Comparison of ENCODE assay signal across 10 cellular contexts in the genomic region with DNA sequence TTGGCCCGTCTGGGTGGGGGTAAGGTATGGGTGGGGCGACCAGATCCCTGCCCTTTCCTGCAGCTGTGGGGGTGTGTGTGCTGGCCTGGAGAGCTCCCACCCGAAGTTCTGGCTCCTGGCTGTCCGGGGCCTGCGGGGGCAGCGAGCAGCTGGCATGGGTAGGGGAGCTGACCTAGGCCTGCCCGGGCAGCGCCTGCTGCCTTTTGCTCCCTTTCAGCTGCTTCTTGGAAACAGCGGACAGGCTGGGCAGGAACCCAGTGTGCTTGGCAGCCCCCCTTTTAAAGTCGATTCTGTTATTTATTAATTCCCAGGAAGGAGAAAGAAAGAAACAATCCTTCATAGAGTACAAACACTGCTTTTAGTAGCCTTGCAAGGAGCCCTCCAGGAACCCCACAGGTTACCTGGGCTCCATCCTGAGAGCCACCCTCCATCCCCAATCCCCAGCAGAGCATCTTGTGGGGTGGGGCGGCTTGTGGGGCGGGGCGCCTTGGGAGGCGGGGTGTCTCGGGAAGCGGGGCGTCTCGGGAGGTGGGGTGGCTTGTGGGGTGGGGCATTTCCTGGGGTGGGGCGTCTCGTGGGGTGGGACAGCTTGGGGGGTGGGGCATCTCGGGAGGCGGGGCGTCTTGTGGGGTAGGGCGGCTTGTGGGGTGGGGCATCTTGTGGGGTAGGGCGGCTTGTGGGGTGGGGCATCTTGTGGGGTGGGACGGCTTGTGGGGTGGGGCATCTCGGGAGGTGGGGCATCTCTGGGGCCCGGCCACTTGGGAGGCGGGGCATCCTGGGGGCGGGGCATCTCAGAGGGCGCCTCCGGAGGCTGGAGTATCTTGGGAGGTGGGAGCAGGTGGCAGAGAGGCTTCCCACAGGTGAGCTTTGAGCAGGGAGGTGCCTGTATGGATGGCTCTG. TPM values are rescaled to one million over a fixed set of nuclear protein-coding genes. Genes with fewer than 3 reads are reported as not detected.
DNase-seq lines count a peak whose midpoint lies in the region; ATAC-seq, FAIRE-seq and TF ChIP-seq lines count a peak whose summit lies in the region.
"Had no signal": no experiment of that assay in that cellular context is flagged by ENCODE, and none has a peak within 500 bp of the region (broad histone marks: within the 10 kb centered on the region; RNA-seq: fewer than 3 reads in every experiment).

No MANE protein-coding gene starts in this region.

- no peak for DNase-seq in GM12891 (ENCODE audit: insufficient read length, low spot score)
- DNase-seq in RWPE1 (ENCODE audit: low spot score) = peak; percentile 55
- peak; percentile 36 for DNase-seq in fibroblast of mammary gland (ENCODE audit: low read depth)
- no peak for DNase-seq in ecto neural progenitor cell (ENCODE audit: low spot score)
- no peak for DNase-seq in activated CD4-positive, CD25-positive, alpha-beta regulatory T cell (lab: John Stamatoyannopoulos, UW)
- no peak for DNase-seq in SW 1271 (lab: John Stamatoyannopoulos, UW)
- DNase-seq: stimulated activated CD4-positive, alpha-beta T cell treated with anti-CD3 and anti-CD28 coated beads, Interleukin-4, amount 100 ng/mL, for 24 hours had no signal

- CTCF ChIA-PET in RWPE1 (lab: Yijun Ruan, JAX) = interaction anchor here (0.6 to 1.3 kb wide), 2 partner anchors 36 to 206 kb away, joined by 3 to 5 read pairs; no protein-coding TSS in a partner anchor

- H3K4me1 ChIP-seq in skeletal muscle satellite cell (ENCODE audit: control insufficient read depth, insufficient read depth, low read length) = peaks cover 85% of the 10 kb centered on the region

- peak overlapping the region; percentile 99 for H3K27ac ChIP-seq in RWPE1

- no peaks in the 10 kb centered on the region for H3K9me3 ChIP-seq in skeletal muscle satellite cell (replicated peaks; ENCODE audit: low read length)

- no peak for TF ChIP-seq POLR2A in GM12891 (IDR thresholded peaks at IDR 0.05; ENCODE audit: low read depth, low read length)

- H3K36me3 ChIP-seq in skeletal muscle satellite cell (ENCODE audit: insufficient read depth, low read length) = peaks cover 16% of the 10 kb centered on the region

- no peaks in the 10 kb centered on the region for H3K27me3 ChIP-seq in skeletal muscle satellite cell (ENCODE audit: control insufficient read depth, insufficient read depth, low read length)

- peak; percentile 61 for FAIRE-seq in GM12891 (lab: Jason Lieb, UNC)
- FAIRE-seq: RCC 7860 had no signal

- TF ChIP-seq CTCF in RWPE1 (conservative IDR thresholded peaks at IDR 0.05; ENCODE audit: low read depth) = no peak
- TF ChIP-seq CTCF in fibroblast of mammary gland (conservative IDR thresholded peaks at IDR 0.05; ENCODE audit: control insufficient read depth, insufficient read depth, low read depth, low read length) = no peak

- H3K4me3 ChIP-seq in fibroblast of mammary gland (ENCODE audit: control insufficient read depth, low read depth, low read length) = no peak overlapping the region
- peak overlapping the region; percentile 56 for H3K4me3 ChIP-seq in skeletal muscle satellite cell (ENCODE audit: low read length)

- POLR2A ChIA-PET in RWPE1 (lab: Yijun Ruan, JAX; ENCODE audit: low non-redundant PET) = interaction anchor here (0.7 kb wide), 1 partner anchor 16 kb away, joined by 6 read pairs; a partner anchor contains a TSS

- no peak for ATAC-seq in GM21515 (IDR thresholded peaks at IDR 0.05; ENCODE audit: unreplicated experiment)

- H3K9ac ChIP-seq in skeletal muscle satellite cell (ENCODE audit: low read depth, low read length) = peak overlapping the region; percentile 72

- H3K4me2 ChIP-seq in skeletal muscle satellite cell (ENCODE audit: low read length) = peak overlapping the region; percentile 76

TF ChIP-seq in GM12891, 5 proteins besides CTCF, POLR2A, EP300 and RAD21:
- TF ChIP-seq SPI1 (IDR thresholded peaks at IDR 0.05; ENCODE audit: low read depth, low read length) = no peak
- no peak for TF ChIP-seq POLR2AphosphoS5 (IDR thresholded peaks at IDR 0.05; ENCODE audit: low read depth, low read length)
- TF ChIP-seq PAX5 (IDR thresholded peaks at IDR 0.05; ENCODE audit: insufficient read depth, low read length, severe bottlenecking) = no peak
- TF ChIP-seq TAF1 (IDR thresholded peaks at IDR 0.05; ENCODE audit: low read depth, low read length) = no peak
- no peak for TF ChIP-seq POU2F2 (IDR thresholded peaks at IDR 0.05; ENCODE audit: low read depth, low read length)

RNA-seq across cellular contexts. Expression of a gene that starts 7.0 kb away (rescaled TPM):
- polyA plus RNA-seq in GM12891 (2012; ENCODE audit: low read depth, missing spikeins) = 144 TPM
- total RNA-seq in skeletal muscle satellite cell (2012; rRNA removed) = 194 and 241 TPM in 2 replicates

RNA-seq across cellular contexts. Expression of a gene that starts 16.5 kb away (rescaled TPM):
- 28.8 TPM for polyA plus RNA-seq in GM12891 (2012; ENCODE audit: low read depth, missing spikeins)
- 47.2 and 49.9 TPM in 2 replicates for total RNA-seq in skeletal muscle satellite cell (2012; rRNA removed)

Comparison
In these comparisons a context has a peak if more than half of its experiments do, and no peak if none do; other contexts are left out.
1. DNase-seq: peak in RWPE1 (single experiment) and fibroblast of mammary gland (single experiment); none in GM12891 (single experiment), ecto neural progenitor cell (single experiment), activated CD4-positive, CD25-positive, alpha-beta regulatory T cell (0 of 4) and SW 1271 (0 of 2).